In the genomic region with DNA sequence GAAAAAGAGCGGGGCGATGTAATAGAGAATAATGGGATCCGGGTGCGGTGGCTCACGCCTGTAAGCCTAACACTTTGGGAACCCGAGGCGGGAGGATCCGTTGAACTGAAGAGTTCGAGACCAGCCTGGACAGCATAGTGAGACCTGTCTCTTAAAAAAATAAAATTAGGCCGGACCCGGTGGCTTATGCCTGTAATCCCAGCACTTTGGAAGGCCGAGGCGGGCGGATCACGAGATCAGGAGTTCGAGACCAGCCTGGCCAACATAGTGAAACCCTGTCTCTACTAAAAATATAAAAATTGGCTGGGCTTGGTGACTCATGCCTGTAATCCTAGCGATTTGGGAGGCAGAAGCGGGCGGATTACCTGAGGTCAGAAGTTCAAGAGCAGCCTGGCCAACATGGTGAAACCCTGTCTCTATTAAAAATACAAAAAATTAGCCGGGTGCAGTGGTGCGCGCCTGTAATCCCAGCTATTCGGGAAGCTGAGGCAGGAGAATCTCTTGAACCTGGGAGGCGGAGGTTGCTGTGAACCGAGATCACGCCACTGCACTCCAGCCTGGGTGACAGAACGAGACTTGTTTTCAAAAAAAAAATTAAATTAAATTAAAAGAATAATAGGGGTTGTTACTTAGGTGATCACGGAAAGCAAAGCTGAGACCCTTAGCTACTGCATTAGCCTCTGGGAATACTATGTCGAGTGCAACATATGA, we compare ENCODE assay signal across 7 cellular contexts. TPM values are rescaled to one million over a fixed set of nuclear protein-coding genes. Genes with fewer than 3 reads are reported as not detected.
DNase-seq lines count a peak whose midpoint lies in the region; ATAC-seq and TF ChIP-seq lines count a peak whose summit lies in the region.
"Not testable (repeated sequence)": the region's sequence is repeated elsewhere in the genome, so short reads cannot be mapped to it uniquely, and the experiment has no call there.

No MANE protein-coding gene starts in this region.

- H3K36me3 Mint-ChIP-seq in central memory CD8-positive, alpha-beta T cell (ENCODE audit: insufficient read depth) = peaks cover 37% of the 10 kb centered on the region

- not testable (repeated sequence) for ATAC-seq in central memory CD8-positive, alpha-beta T cell (replicated peaks; ENCODE audit: extremely low read depth, poor library complexity, severe bottlenecking)

- H3K4me2 ChIP-seq in OCI-LY1 (ENCODE audit: low read length) (peak overlapping the region; percentile 67), skeletal muscle satellite cell (ENCODE audit: low read length) (peak overlapping the region; percentile 73)

- H3K79me2 ChIP-seq in OCI-LY1 (ENCODE audit: insufficient read depth, low read length) = peaks cover 45% of the 10 kb centered on the region

- not testable (repeated sequence) for H3K27me3 ChIP-seq in OCI-LY1 (ENCODE audit: insufficient read depth, low read length); cardiac muscle cell; mucosa of rectum (ENCODE audit: control insufficient read depth in 2 of 2, insufficient read depth in 2 of 2, low read length in 2 of 2); skeletal muscle satellite cell (ENCODE audit: control insufficient read depth, insufficient read depth, low read length)

- H3K9me3 Mint-ChIP-seq in central memory CD8-positive, alpha-beta T cell = not testable (repeated sequence)

- H3K4me3 Mint-ChIP-seq in central memory CD8-positive, alpha-beta T cell = peak overlapping the region; percentile 95

- H3F3A ChIP-seq in OCI-LY1 (ENCODE audit: insufficient read depth, low read length) = not testable (repeated sequence)

- H2AFZ ChIP-seq in OCI-LY1 (ENCODE audit: low read length) = not testable (repeated sequence)

- TF ChIP-seq CTCF in GM12865 (IDR thresholded peaks at IDR 0.05; ENCODE audit: insufficient read depth, low read depth, low read length, missing control alignments); OCI-LY1 (IDR thresholded peaks at IDR 0.05; ENCODE audit: low read length); cardiac muscle cell (IDR thresholded peaks at IDR 0.05; ENCODE audit: low read depth, low read length): not testable (repeated sequence)

- not testable (repeated sequence) for DNase-seq in GM12865 (ENCODE audit: low read depth); central memory CD8-positive, alpha-beta T cell (ENCODE audit: low spot score in 2 of 2); cardiac muscle cell (ENCODE audit: low read depth in 1 of 2, low spot score in 1 of 2)
- DNase-seq in activated CD8-positive, alpha-beta memory T cell treated with anti-CD3 and anti-CD28 coated beads, Interleukin-2, amount 50 U/mL, for 48 hours = peak; percentile 63

- H3K36me3 ChIP-seq in OCI-LY1 (ENCODE audit: insufficient read depth, low read length) (peaks cover 43% of the 10 kb centered on the region), mucosa of rectum (ENCODE audit: control insufficient read depth in 2 of 2, insufficient read depth in 2 of 2, low read length in 2 of 2) (peaks cover 12 to 17% of the 10 kb centered on the region in 2 donors), skeletal muscle satellite cell (ENCODE audit: insufficient read depth, low read length) (peaks cover 13% of the 10 kb centered on the region)
- not testable (repeated sequence) for H3K36me3 ChIP-seq in cardiac muscle cell

- H3K27ac Mint-ChIP-seq in central memory CD8-positive, alpha-beta T cell (ENCODE audit: low read depth) = peak overlapping the region; percentile 92

- peaks cover 50% of the 10 kb centered on the region for H3K4me1 Mint-ChIP-seq in central memory CD8-positive, alpha-beta T cell

- H3K4me3 ChIP-seq in GM12865 (ENCODE audit: low read depth, low read length) (peak overlapping the region; percentile 46), OCI-LY1 (ENCODE audit: low read depth, low read length, poor library complexity, severe bottlenecking) (peak overlapping the region; percentile 81), mucosa of rectum (ENCODE audit: low read length in 2 of 2) (peak overlapping the region; percentile 62 to 88), skeletal muscle satellite cell (ENCODE audit: low read length) (peak overlapping the region; percentile 98)
- H3K4me3 ChIP-seq in cardiac muscle cell = not testable (repeated sequence)

- H3K9me3 ChIP-seq in OCI-LY1 (ENCODE audit: low read length); cardiac muscle cell (ENCODE audit: low read depth); mucosa of rectum (ENCODE audit: control insufficient read depth in 2 of 2, low read length in 2 of 2); skeletal muscle satellite cell (replicated peaks; ENCODE audit: low read length): not testable (repeated sequence)

- H3K27me3 Mint-ChIP-seq in central memory CD8-positive, alpha-beta T cell = not testable (repeated sequence)

- H3K9me2 ChIP-seq in OCI-LY1 (ENCODE audit: low read depth, low read length) = not testable (repeated sequence)

- H4K20me1 ChIP-seq in OCI-LY1 (ENCODE audit: insufficient read depth, low read length) = not testable (repeated sequence)

- H3K4me1 ChIP-seq in OCI-LY1 (ENCODE audit: insufficient read depth, low read length, severe bottlenecking) (peaks cover 41% of the 10 kb centered on the region), mucosa of rectum (ENCODE audit: control insufficient read depth in 2 of 2, insufficient read depth in 2 of 2, low read length in 2 of 2) (peaks cover 33 to 37% of the 10 kb centered on the region in 2 donors), skeletal muscle satellite cell (ENCODE audit: control insufficient read depth, insufficient read depth, low read length) (peaks cover 27% of the 10 kb centered on the region)
- H3K4me1 ChIP-seq in cardiac muscle cell (ENCODE audit: low read depth) = not testable (repeated sequence)

- H3K27ac ChIP-seq in OCI-LY1 (ENCODE audit: low read depth, low read length, poor library complexity, severe bottlenecking) = peak overlapping the region; percentile 80
- H3K27ac ChIP-seq in cardiac muscle cell = peak overlapping the region; percentile 96
- H3K27ac ChIP-seq in mucosa of rectum (ENCODE audit: low read depth in 2 of 2, low read length in 2 of 2) = peak overlapping the region; percentile 94 to 96

- peak overlapping the region; percentile 39; the same call in 1 of the 2 replicates for H3K9ac ChIP-seq in OCI-LY1 (ENCODE audit: low read length)
- peak overlapping the region; percentile 60 to 99 for H3K9ac ChIP-seq in mucosa of rectum (ENCODE audit: low read depth in 1 of 2, low read length in 2 of 2)
- peak overlapping the region; percentile 99 for H3K9ac ChIP-seq in skeletal muscle satellite cell (ENCODE audit: low read depth, low read length)

RNA-seq across cellular contexts. Expression of gene PARN, which starts 0.7 kb away (rescaled TPM):
- total RNA-seq in cardiac muscle cell = 22.4 TPM in 2 replicates
- 36.3 and 42.0 TPM in 2 replicates for polyA plus RNA-seq in cardiac muscle cell
- 25.6 and 28.6 TPM in 2 replicates for total RNA-seq in skeletal muscle satellite cell (2012; rRNA removed)

RNA-seq across cellular contexts. Expression of gene BFAR, which starts 2.0 kb away (rescaled TPM):
- 34.4 and 38.4 TPM in 2 replicates for total RNA-seq in cardiac muscle cell
- 34.6 and 37.4 TPM in 2 replicates for polyA plus RNA-seq in cardiac muscle cell
- 76.2 and 78.1 TPM in 2 replicates for total RNA-seq in skeletal muscle satellite cell (2012; rRNA removed)

Comparison
In these comparisons a context has a peak if more than half of its experiments do, and no peak if none do; other contexts are left out.
1. H3K9ac ChIP-seq: peak in every context shown above with its lines; median percentile 99 in skeletal muscle satellite cell; 80 in mucosa of rectum; 39 in OCI-LY1.